14 cellular contexts compared by ENCODE assay signal in genomic region chr2:2232167-2232566, GRCh38.
"Had no signal": no experiment of that assay in that cellular context is flagged by ENCODE, and none has a peak within 500 bp of the region (broad histone marks: within the 10 kb centered on the region; RNA-seq: fewer than 3 reads in every experiment).

No MANE protein-coding gene starts in this region.

- H3K4me1 ChIP-seq: gastroesophageal sphincter, spleen, suprapubic skin had no signal

- ATAC-seq: gastroesophageal sphincter, left ventricle myocardium superior, sciatic nerve had no signal

- H3K4me3 ChIP-seq: gastroesophageal sphincter, spleen, suprapubic skin had no signal

- H3K9me3 ChIP-seq: gastroesophageal sphincter, spleen, suprapubic skin had no signal

- H3K36me3 ChIP-seq: gastroesophageal sphincter, spleen, suprapubic skin had no signal

- H3K27me3 ChIP-seq: gastroesophageal sphincter, spleen, suprapubic skin had no signal

- H3K27ac ChIP-seq: epithelial cell of prostate, gastroesophageal sphincter, spleen, suprapubic skin had no signal

- DNase-seq: activated B cell treated with CpG ODN at 0.5 μM for 24 hours; activated CD4-positive, alpha-beta T cell treated with anti-CD3 and anti-CD28 coated beads, Interleukin-2, amount 10 ng/mL, durations not matched to agents 7 days and 5 days; activated naive CD4-positive, alpha-beta T cell treated with anti-CD3 and anti-CD28 coated beads, Interleukin-2, amount 50 U/mL, for 16 hours; effector memory CD4-positive, alpha-beta T cell; left ventricle myocardium superior; mesendoderm; nephron progenitor cell; spleen; stimulated activated CD4-positive, alpha-beta T cell treated with anti-CD3 and anti-CD28 coated beads, Interleukin-2, amount 100 ng/mL, for 24 hours; stimulated activated naive CD4-positive, alpha-beta T cell treated with Interleukin-2 at 50 U/mL for 16 hours had no signal
